ENCODE assay signal across 10 cellular contexts in the genomic region with DNA sequence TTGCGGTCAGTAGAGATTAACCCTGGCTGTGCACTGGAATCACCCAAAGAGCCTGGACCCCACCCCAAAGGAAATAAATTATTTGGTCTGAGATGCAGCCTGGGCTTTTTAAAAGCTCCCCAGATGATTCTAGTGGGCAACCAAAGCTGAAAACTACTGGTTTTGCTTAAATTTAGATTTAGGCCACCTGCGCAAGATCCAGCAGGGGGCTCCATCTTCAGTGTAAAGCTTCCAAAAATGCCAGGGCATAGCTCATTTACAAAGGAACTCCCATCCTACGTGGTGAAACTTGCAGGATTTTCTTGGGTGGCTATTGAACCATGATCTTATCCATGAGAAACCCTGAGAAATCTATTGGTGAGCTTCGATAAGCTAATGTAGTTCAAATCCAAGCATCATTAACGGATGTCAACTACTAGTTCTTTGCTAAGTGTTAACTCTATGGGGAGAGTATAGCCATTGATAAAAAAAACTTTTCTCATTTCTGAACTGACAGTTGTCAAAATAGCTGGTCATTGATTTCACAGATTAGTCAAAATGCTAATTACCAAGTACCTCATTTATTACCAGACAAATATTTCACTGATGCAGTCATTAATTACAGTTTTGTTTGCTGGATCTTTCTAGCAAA.
A peak's percentile ranks its signal among the peaks of the same experiment; 100 is the strongest.
DNase-seq lines count a peak whose midpoint lies in the region; ATAC-seq and TF ChIP-seq lines count a peak whose summit lies in the region.
"Had no signal": no experiment of that assay in that cellular context is flagged by ENCODE, and none has a peak within 500 bp of the region (broad histone marks: within the 10 kb centered on the region; RNA-seq: fewer than 3 reads in every experiment).

No MANE protein-coding gene starts in this region.

- no peaks in the 10 kb centered on the region for H3K9me3 Mint-ChIP-seq in CD14-positive monocyte

- CTCF ChIA-PET in OCI-LY7 (lab: Charles Lee; ENCODE audit: unreplicated experiment), result no interaction called here

- H3K79me2 ChIP-seq in OCI-LY7 (ENCODE audit: insufficient read depth, low read depth, low read length), result no peaks in the 10 kb centered on the region

- peaks cover 1 to 2% (median 2%) of the 10 kb centered on the region in 3 donors for H3K27me3 Mint-ChIP-seq in CD14-positive monocyte (ENCODE audit: low read depth in 3 of 3)

- no peaks in the 10 kb centered on the region for H4K20me1 ChIP-seq in OCI-LY7 (ENCODE audit: insufficient read depth, low read length)

- TF ChIP-seq CTCF in GM12872 (IDR thresholded peaks at IDR 0.05; ENCODE audit: insufficient read depth, low read depth, low read length) (peak; percentile 72), OCI-LY7 (conservative IDR thresholded peaks at IDR 0.05; ENCODE audit: low read length) (peak; percentile 80), foreskin fibroblast (IDR thresholded peaks at IDR 0.05; ENCODE audit: low read depth, low read length) (peak; percentile 39), CD14-positive monocyte (IDR thresholded peaks at IDR 0.05) (no peak)

- no peak overlapping the region for H3K4me2 ChIP-seq in OCI-LY7 (ENCODE audit: low read length)

- no peaks in the 10 kb centered on the region for H3K9me2 ChIP-seq in OCI-LY7 (ENCODE audit: insufficient read depth, low read length)

- no peak overlapping the region for H3K27ac Mint-ChIP-seq in CD14-positive monocyte

- no TSS peak for BruUV-seq in OCI-LY7 (replicated peaks; lab: Mats Ljungman, UMichigan)

- no peaks in the 10 kb centered on the region for H3K4me1 Mint-ChIP-seq in CD14-positive monocyte

- H3K4me3 ChIP-seq in OCI-LY7 (ENCODE audit: low read depth, low read length, poor library complexity, severe bottlenecking) (no peak overlapping the region), foreskin fibroblast (ENCODE audit: low read depth in 1 of 2, low read length in 2 of 2) (no peak overlapping the region)

- H3K9me3 ChIP-seq in OCI-LY7 (ENCODE audit: low read length), result no peaks in the 10 kb centered on the region

- DNase-seq in ACHN, result peak; percentile 40
- peak; percentile 13 for DNase-seq in OCI-LY7 (ENCODE audit: low spot score)
- DNase-seq in foreskin fibroblast, result peak in 1 of 2 donors; percentile 24
- no peak for DNase-seq in NCI-H2196 (lab: John Stamatoyannopoulos, UW; ENCODE audit: unreplicated experiment)
- DNase-seq in CD14-positive monocyte (ENCODE audit: low spot score), result no peak
- no peak for DNase-seq in NOMO-1 treated with DMSO at 0.1 percent for 48 hours (lab: John Stamatoyannopoulos, UW; ENCODE audit: unreplicated experiment)
- DNase-seq: KG1 had no signal

- no peak for ATAC-seq in HG02970 (IDR thresholded peaks at IDR 0.05; ENCODE audit: low FRiP score, unreplicated experiment)
- ATAC-seq: left colon had no signal

- H3K36me3 ChIP-seq in OCI-LY7 (ENCODE audit: insufficient read depth, low read length), result no peaks in the 10 kb centered on the region

- in situ Hi-C loops in ACHN (cut with HindIII; ENCODE audit: low pct_ligation_motif_present, low pct_unique_long_range_greater_than_20kb, low sequenced_read_pairs), result no loop called here

- no peak overlapping the region for H2AFZ ChIP-seq in OCI-LY7 (ENCODE audit: low read length)

- POLR2A ChIA-PET in OCI-LY7 (lab: Charles Lee), result no interaction called here

- no peak overlapping the region for H3K27ac ChIP-seq in OCI-LY7 (ENCODE audit: low read depth, low read length, poor library complexity, severe bottlenecking)

- no peaks in the 10 kb centered on the region for H3K36me3 Mint-ChIP-seq in CD14-positive monocyte

- H3K4me3 Mint-ChIP-seq in CD14-positive monocyte, result no peak overlapping the region

- no peaks in the 10 kb centered on the region for H3K4me1 ChIP-seq in OCI-LY7 (ENCODE audit: insufficient read depth, low read length, poor library complexity, severe bottlenecking)

- intact Hi-C loops in OCI-LY7 (cut with micrococcal nuclease; ENCODE audit: unreplicated experiment), result loop anchor here (2.0 to 5.0 kb wide), 2 partner anchors 205 to 274 kb away; no protein-coding TSS in a partner anchor
- intact Hi-C loops in CD14-positive monocyte (cut with micrococcal nuclease), result no loop called here

Comparison
In these comparisons a context has a peak if more than half of its experiments do, and no peak if none do; other contexts are left out.
1. DNase-seq: peak in ACHN (single experiment) and OCI-LY7 (single experiment); none in NCI-H2196 (single experiment), CD14-positive monocyte (single experiment) and NOMO-1 treated with DMSO at 0.1 percent for 48 hours (single experiment).